Comparison of ENCODE assay signal across 40 cellular contexts in the genomic region with DNA sequence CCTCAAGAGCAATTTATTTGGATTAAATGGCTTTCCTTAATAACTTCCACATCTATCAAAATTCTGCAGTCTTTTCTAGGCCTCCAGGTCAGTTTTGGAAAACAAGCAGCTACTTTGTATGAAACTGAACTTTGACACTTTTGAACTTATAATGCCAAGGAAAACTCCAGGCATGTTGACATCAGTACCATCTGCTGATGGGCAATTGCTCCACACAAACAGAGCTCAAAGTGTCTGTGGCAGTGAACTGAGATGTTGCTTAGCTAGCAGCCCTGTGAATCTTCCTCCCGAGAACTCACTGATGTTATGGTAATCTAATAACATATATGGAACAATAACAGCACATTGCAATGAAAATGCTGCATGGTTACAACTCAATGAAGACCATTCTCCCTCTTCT.
"Had no signal": no experiment of that assay in that cellular context is flagged by ENCODE, and none has a peak within 500 bp of the region (broad histone marks: within the 10 kb centered on the region; RNA-seq: fewer than 3 reads in every experiment).

No MANE protein-coding gene starts in this region.

- ATAC-seq: activated naive CD4-positive, alpha-beta T cell treated with anti-CD3 and anti-CD28 coated beads, Interleukin-2, amount 50 U/mL, for 72 hours; activated naive CD8-positive, alpha-beta T cell treated with anti-CD3 and anti-CD28 coated beads, Interleukin-2, amount 50 U/mL, for 24 hours; activated T-cell treated with anti-CD3 and anti-CD28 coated beads, Interleukin-2, amount 50 U/mL, for 4 hours; activated T-cell treated with anti-CD3 and anti-CD28 coated beads, Interleukin-2, amount 50 U/mL, for 72 hours; activated T-helper 17 cell treated with anti-CD3 and anti-CD28 coated beads, Interleukin-2, amount 50 U/mL, for 72 hours; body of pancreas had no signal

- H3K9me3 ChIP-seq: adrenal gland, ascending aorta, body of pancreas, breast epithelium had no signal

- H3K27me3 Mint-ChIP-seq: activated naive CD4-positive, alpha-beta T cell treated with anti-CD3 and anti-CD28 coated beads, Interleukin-2, amount 10 ng/mL, durations not matched to agents 7 days and 5 days; activated naive CD8-positive, alpha-beta T cell; activated naive CD8-positive, alpha-beta T cell treated with anti-CD3 and anti-CD28 coated beads, Interleukin-2, amount 50 U/mL, for 24 hours had no signal

- H3K27ac Mint-ChIP-seq: activated naive CD4-positive, alpha-beta T cell treated with anti-CD3 and anti-CD28 coated beads for 36 hours; activated naive CD4-positive, alpha-beta T cell treated with anti-CD3 and anti-CD28 coated beads, Interleukin-2, amount 10 ng/mL, durations not matched to agents 7 days and 5 days; activated naive CD4-positive, alpha-beta T cell treated with anti-CD3 and anti-CD28 coated beads, Interleukin-2, amount 50 U/mL, for 24 hours; activated naive CD4-positive, alpha-beta T cell treated with anti-CD3 and anti-CD28 coated beads, Interleukin-2, amount 50 U/mL, for 72 hours; activated naive CD8-positive, alpha-beta T cell; activated naive CD8-positive, alpha-beta T cell treated with anti-CD3 and anti-CD28 coated beads for 36 hours; activated naive CD8-positive, alpha-beta T cell treated with anti-CD3 and anti-CD28 coated beads, Interleukin-2, amount 10 ng/mL, durations not matched to agents 7 days and 5 days; activated naive CD8-positive, alpha-beta T cell treated with anti-CD3 and anti-CD28 coated beads, Interleukin-2, amount 50 U/mL, for 24 hours; activated T-cell treated with anti-CD3 and anti-CD28 coated beads, Interleukin-2, amount 50 U/mL, for 24 hours; activated T-cell treated with anti-CD3 and anti-CD28 coated beads, Interleukin-2, amount 50 U/mL, for 72 hours; activated T-helper 1 cell treated with anti-CD3 and anti-CD28 coated beads, Interleukin-12 subunit alpha, Interleukin-12 subunit beta, Interleukin-2, Interleukin-4 antibody, amounts not matched to agents 30 ng/mL and 10 ng/mL and 1 ng/mL, durations not matched to agents 14 hours and 24 hours and 36 hours; activated T-helper 17 cell treated with anti-CD3 and anti-CD28 coated beads, Interleukin-2, amount 50 U/mL, for 72 hours; activated T-helper 2 cell treated with anti-CD3 and anti-CD28 coated beads, Interferon-gamma antibody, Interleukin-2, Interleukin-4, amounts not matched to agents 10 μg/mL and 5 μg/mL and 100 μg/mL, durations not matched to agents 14 hours and 24 hours and 36 hours had no signal

- H3K4me3 Mint-ChIP-seq: activated naive CD4-positive, alpha-beta T cell treated with anti-CD3 and anti-CD28 coated beads for 36 hours; activated naive CD4-positive, alpha-beta T cell treated with anti-CD3 and anti-CD28 coated beads, Interleukin-2, amount 10 ng/mL, durations not matched to agents 7 days and 5 days; activated naive CD4-positive, alpha-beta T cell treated with anti-CD3 and anti-CD28 coated beads, Interleukin-2, amount 50 U/mL, for 24 hours; activated naive CD8-positive, alpha-beta T cell; activated naive CD8-positive, alpha-beta T cell treated with anti-CD3 and anti-CD28 coated beads for 36 hours; activated naive CD8-positive, alpha-beta T cell treated with anti-CD3 and anti-CD28 coated beads, Interleukin-2, amount 10 ng/mL, durations not matched to agents 7 days and 5 days; activated naive CD8-positive, alpha-beta T cell treated with anti-CD3 and anti-CD28 coated beads, Interleukin-2, amount 50 U/mL, for 24 hours; activated T-cell treated with anti-CD3 and anti-CD28 coated beads, Interleukin-2, amount 50 U/mL, for 24 hours; activated T-cell treated with anti-CD3 and anti-CD28 coated beads, Interleukin-2, amount 50 U/mL, for 4 hours; activated T-cell treated with anti-CD3 and anti-CD28 coated beads, Interleukin-2, amount 50 U/mL, for 72 hours; activated T-helper 1 cell treated with anti-CD3 and anti-CD28 coated beads, Interleukin-12 subunit alpha, Interleukin-12 subunit beta, Interleukin-2, Interleukin-4 antibody, amounts not matched to agents 30 ng/mL and 10 ng/mL and 1 ng/mL, durations not matched to agents 14 hours and 24 hours and 36 hours; activated T-helper 17 cell treated with anti-CD3 and anti-CD28 coated beads, Interleukin-2, amount 50 U/mL, for 72 hours; brain; central memory CD8-positive, alpha-beta T cell had no signal

- H3K4me1 Mint-ChIP-seq: activated naive CD4-positive, alpha-beta T cell treated with anti-CD3 and anti-CD28 coated beads, Interleukin-2, amount 10 ng/mL, durations not matched to agents 7 days and 5 days; activated naive CD4-positive, alpha-beta T cell treated with anti-CD3 and anti-CD28 coated beads, Interleukin-2, amount 50 U/mL, for 24 hours; activated naive CD8-positive, alpha-beta T cell treated with anti-CD3 and anti-CD28 coated beads for 36 hours; activated naive CD8-positive, alpha-beta T cell treated with anti-CD3 and anti-CD28 coated beads, Interleukin-2, amount 10 ng/mL, durations not matched to agents 7 days and 5 days; activated naive CD8-positive, alpha-beta T cell treated with anti-CD3 and anti-CD28 coated beads, Interleukin-2, amount 50 U/mL, for 24 hours; activated T-helper 17 cell treated with anti-CD3 and anti-CD28 coated beads, Interleukin-2, amount 50 U/mL, for 72 hours; central memory CD8-positive, alpha-beta T cell had no signal

- H3K4me3 ChIP-seq: adrenal gland, ascending aorta, body of pancreas, breast epithelium, cardiac muscle cell had no signal

- H3K9me3 Mint-ChIP-seq: activated naive CD4-positive, alpha-beta T cell treated with anti-CD3 and anti-CD28 coated beads for 36 hours; activated naive CD4-positive, alpha-beta T cell treated with anti-CD3 and anti-CD28 coated beads, Interleukin-2, amount 10 ng/mL, durations not matched to agents 7 days and 5 days; activated naive CD4-positive, alpha-beta T cell treated with anti-CD3 and anti-CD28 coated beads, Interleukin-2, amount 50 U/mL, for 24 hours; activated naive CD4-positive, alpha-beta T cell treated with anti-CD3 and anti-CD28 coated beads, Interleukin-2, amount 50 U/mL, for 72 hours; activated naive CD8-positive, alpha-beta T cell treated with anti-CD3 and anti-CD28 coated beads for 36 hours; activated naive CD8-positive, alpha-beta T cell treated with anti-CD3 and anti-CD28 coated beads, Interleukin-2, amount 10 ng/mL, durations not matched to agents 7 days and 5 days; activated naive CD8-positive, alpha-beta T cell treated with anti-CD3 and anti-CD28 coated beads, Interleukin-2, amount 50 U/mL, for 24 hours; activated T-cell treated with anti-CD3 and anti-CD28 coated beads, Interleukin-2, amount 50 U/mL, for 24 hours; activated T-cell treated with anti-CD3 and anti-CD28 coated beads, Interleukin-2, amount 50 U/mL, for 4 hours; activated T-cell treated with anti-CD3 and anti-CD28 coated beads, Interleukin-2, amount 50 U/mL, for 72 hours; activated T-helper 1 cell treated with anti-CD3 and anti-CD28 coated beads, Interleukin-12 subunit alpha, Interleukin-12 subunit beta, Interleukin-2, Interleukin-4 antibody, amounts not matched to agents 30 ng/mL and 10 ng/mL and 1 ng/mL, durations not matched to agents 14 hours and 24 hours and 36 hours; activated T-helper 17 cell treated with anti-CD3 and anti-CD28 coated beads, Interleukin-2, amount 50 U/mL, for 72 hours; activated T-helper 2 cell treated with anti-CD3 and anti-CD28 coated beads, Interferon-gamma antibody, Interleukin-2, Interleukin-4, amounts not matched to agents 10 μg/mL and 5 μg/mL and 100 μg/mL, durations not matched to agents 14 hours and 24 hours and 36 hours; central memory CD8-positive, alpha-beta T cell had no signal

- H3K27ac ChIP-seq: adrenal gland, body of pancreas, brain microvascular endothelial cell, breast epithelium, cardiac muscle cell had no signal

- H3K36me3 ChIP-seq: adrenal gland, ascending aorta, brain microvascular endothelial cell, breast epithelium, cardiac muscle cell had no signal

- H3K36me3 Mint-ChIP-seq: activated naive CD4-positive, alpha-beta T cell treated with anti-CD3 and anti-CD28 coated beads, Interleukin-2, amount 10 ng/mL, durations not matched to agents 7 days and 5 days; activated naive CD4-positive, alpha-beta T cell treated with anti-CD3 and anti-CD28 coated beads, Interleukin-2, amount 50 U/mL, for 24 hours; activated naive CD4-positive, alpha-beta T cell treated with anti-CD3 and anti-CD28 coated beads, Interleukin-2, amount 50 U/mL, for 72 hours; activated naive CD8-positive, alpha-beta T cell; activated naive CD8-positive, alpha-beta T cell treated with anti-CD3 and anti-CD28 coated beads for 36 hours; activated naive CD8-positive, alpha-beta T cell treated with anti-CD3 and anti-CD28 coated beads, Interleukin-2, amount 10 ng/mL, durations not matched to agents 7 days and 5 days; brain had no signal

- DNase-seq: activated effector memory CD4-positive, alpha-beta T cell treated with anti-CD3 and anti-CD28 coated beads, Interleukin-2, amount 50 U/mL, for 16 hours; activated effector memory CD4-positive, alpha-beta T cell treated with Interleukin-2 at 50 U/mL for 16 hours; activated gamma-delta T cell; activated gamma-delta T cell treated with Interleukin-2 at 50 U/mL for 16 hours; activated naive CD4-positive, alpha-beta T cell; activated naive CD4-positive, alpha-beta T cell treated with anti-CD3 and anti-CD28 coated beads for 36 hours; activated naive CD4-positive, alpha-beta T cell treated with anti-CD3 and anti-CD28 coated beads, Interleukin-2, amount 10 ng/mL, durations not matched to agents 7 days and 5 days; activated naive CD4-positive, alpha-beta T cell treated with anti-CD3 and anti-CD28 coated beads, Interleukin-2, amount 50 U/mL, for 16 hours; activated naive CD4-positive, alpha-beta T cell treated with Interleukin-2 at 50 U/mL for 16 hours; activated naive CD8-positive, alpha-beta T cell treated with anti-CD3 and anti-CD28 coated beads for 36 hours; activated naive CD8-positive, alpha-beta T cell treated with anti-CD3 and anti-CD28 coated beads, Interleukin-2, amount 10 ng/mL, durations not matched to agents 7 days and 5 days; activated naive CD8-positive, alpha-beta T cell treated with anti-CD3 and anti-CD28 coated beads, Interleukin-2, amount 50 U/mL, for 24 hours; activated T-cell treated with anti-CD3 and anti-CD28 coated beads, Interleukin-2, amount 50 U/mL, for 1 hour; activated T-cell treated with anti-CD3 and anti-CD28 coated beads, Interleukin-2, amount 50 U/mL, for 24 hours; activated T-cell treated with anti-CD3 and anti-CD28 coated beads, Interleukin-2, amount 50 U/mL, for 4 hours; activated T-cell treated with anti-CD3 and anti-CD28 coated beads, Interleukin-2, amount 50 U/mL, for 48 hours; activated T-cell treated with anti-CD3 and anti-CD28 coated beads, Interleukin-2, amount 50 U/mL, for 72 hours; adrenal gland; amniotic stem cell; amygdala; anterior cingulate cortex; aorta; body of pancreas; brain microvascular endothelial cell; caudate nucleus; central memory CD4-positive, alpha-beta T cell; cerebellar nuclear complex had no signal

- FAIRE-seq: astrocyte, bronchial epithelial cell had no signal

- H3K27me3 ChIP-seq: adrenal gland, ascending aorta, body of pancreas, brain microvascular endothelial cell, breast epithelium, cardiac muscle cell had no signal
